ENCODE assay signal across 15 cellular contexts in the genomic region with DNA sequence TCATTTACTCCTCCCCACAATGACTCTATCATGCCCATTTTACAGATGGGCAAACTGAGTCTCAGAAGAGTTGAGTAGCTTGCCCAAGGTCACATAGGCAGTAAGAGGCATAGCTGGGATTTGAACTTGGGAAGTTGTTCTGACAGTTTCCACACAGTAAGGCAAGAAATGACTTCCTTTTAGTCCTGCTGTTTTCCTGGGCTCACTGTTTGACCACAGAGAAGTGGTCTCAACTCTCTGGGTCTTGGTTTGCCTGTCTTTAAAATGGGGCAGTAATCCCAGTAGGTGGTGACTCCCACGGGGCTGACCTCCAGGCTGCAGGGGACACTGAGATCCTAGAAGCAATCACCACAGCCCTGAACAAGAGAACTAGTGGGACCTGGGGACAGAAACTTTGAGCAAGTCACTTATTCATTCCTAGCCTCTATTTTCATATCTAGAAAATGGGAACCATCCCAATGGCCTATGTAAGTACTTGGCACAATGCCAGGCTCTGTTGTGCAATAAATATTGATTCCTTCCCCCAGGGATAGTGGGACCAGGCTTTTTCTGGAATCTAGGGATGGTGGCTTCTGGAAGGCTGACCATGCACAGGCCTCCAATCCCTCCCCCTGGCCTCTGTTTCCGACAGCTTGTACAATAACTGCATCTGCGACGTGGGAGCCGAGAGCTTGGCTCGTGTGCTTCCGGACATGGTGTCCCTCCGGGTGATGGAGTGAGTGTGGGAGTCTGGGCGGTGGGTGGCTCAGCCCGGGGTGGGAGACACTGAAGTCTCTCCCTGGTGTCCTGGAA. TPM values are rescaled to one million over a fixed set of nuclear protein-coding genes. Genes with fewer than 3 reads are reported as not detected.
DNase-seq lines count a peak whose midpoint lies in the region; ATAC-seq and TF ChIP-seq lines count a peak whose summit lies in the region.
"Had no signal": no experiment of that assay in that cellular context is flagged by ENCODE, and none has a peak within 500 bp of the region (broad histone marks: within the 10 kb centered on the region; RNA-seq: fewer than 3 reads in every experiment).

No MANE protein-coding gene starts in this region.

- DNase-seq in T-helper 17 cell, result no peak
- DNase-seq in heart right ventricle, result no peak
- no peak for DNase-seq in psoas muscle
- no peak for DNase-seq in HuH-7 (ENCODE audit: low spot score)
- no peak for DNase-seq in SKM-1 (lab: John Stamatoyannopoulos, UW; ENCODE audit: unreplicated experiment)
- DNase-seq in activated T-cell treated with anti-CD3 and anti-CD28 coated beads, Interleukin-2, amount 50 U/mL, for 72 hours, result no peak
- no peak for DNase-seq in cortex of kidney (lab: John Stamatoyannopoulos, UW)
- DNase-seq: NCI-H187 treated with DMSO at 0.1 percent for 48 hours; SIG-M5; stimulated activated CD4-positive, alpha-beta T cell treated with anti-CD3 and anti-CD28 coated beads, Interleukin-1b, Interleukin-23, amount 100 ng/mL, for 48 hours; stimulated activated CD8-positive, alpha-beta memory T cell treated with anti-CD3 and anti-CD28 coated beads, Interleukin-4, amount 100 ng/mL, for 48 hours; uterus had no signal

- H3K4me2 ChIP-seq in BLaER1, result no peak overlapping the region

- H3K9me3 ChIP-seq in BLaER1, result no peaks in the 10 kb centered on the region
- H3K9me3 ChIP-seq in T-helper 17 cell (ENCODE audit: control insufficient read depth, low read length, poor library complexity, severe bottlenecking), result no peaks in the 10 kb centered on the region
- peaks cover 0 to 7% (median 0%) of the 10 kb centered on the region in 11 donors for H3K9me3 ChIP-seq in heart right ventricle
- H3K9me3 ChIP-seq in psoas muscle, result no peaks in the 10 kb centered on the region
- H3K9me3 ChIP-seq: pancreas, uterus had no signal

- H3K36me3 Mint-ChIP-seq in T-helper 17 cell (ENCODE audit: low read depth), result peaks cover 2% of the 10 kb centered on the region
- peaks cover 0 to 3% of the 10 kb centered on the region in 2 donors for H3K36me3 Mint-ChIP-seq in activated T-cell treated with anti-CD3 and anti-CD28 coated beads, Interleukin-2, amount 50 U/mL, for 72 hours (ENCODE audit: insufficient read depth in 2 of 2)

- H3K27me3 ChIP-seq in BLaER1 (no peaks in the 10 kb centered on the region), heart right ventricle (no peaks in the 10 kb centered on the region), psoas muscle (ENCODE audit: insufficient read depth in 3 of 3, low read length in 2 of 3) (no peaks in the 10 kb centered on the region)
- H3K27me3 ChIP-seq: pancreas, uterus had no signal

- H3K27ac Mint-ChIP-seq in T-helper 17 cell, result peak overlapping the region; percentile 57
- H3K27ac Mint-ChIP-seq in activated T-cell treated with anti-CD3 and anti-CD28 coated beads, Interleukin-2, amount 50 U/mL, for 72 hours, result no peak overlapping the region

- peak overlapping the region; percentile 9; the same call in 1 of the 2 replicates for H3K27ac ChIP-seq in BLaER1
- peak overlapping the region; percentile 25 to 88 (median 75) for H3K27ac ChIP-seq in heart right ventricle
- peak overlapping the region; percentile 91 for H3K27ac ChIP-seq in psoas muscle
- H3K27ac ChIP-seq: pancreas had no signal

- H3K4me1 ChIP-seq in BLaER1 (peaks cover 41% of the 10 kb centered on the region), heart right ventricle (peaks cover 18 to 66% (median 49%) of the 10 kb centered on the region in 9 donors), psoas muscle (peaks cover 47% of the 10 kb centered on the region)

- H3K9ac ChIP-seq in BLaER1, result no peak overlapping the region

- intact Hi-C loops in heart right ventricle (cut with DNase I) (loop anchor here in 2 of 10 donors (5.0 to 10.0 kb wide), 3 partner anchors 94 to 397 kb away; no protein-coding TSS in a partner anchor), psoas muscle (cut with DNase I) (loop anchor here in 1 of 2 donors (2.0 to 5.0 kb wide), 3 partner anchors 181 to 389 kb away; no protein-coding TSS in a partner anchor)

- H3K4me3 ChIP-seq in BLaER1 (no peak overlapping the region), heart right ventricle (no peak overlapping the region), psoas muscle (no peak overlapping the region)
- H3K4me3 ChIP-seq: pancreas, uterus had no signal

- TF ChIP-seq CTCF in heart right ventricle (IDR thresholded peaks at IDR 0.05), result no peak
- TF ChIP-seq CTCF in psoas muscle (IDR thresholded peaks at IDR 0.05), result no peak

- no peak overlapping the region for H3K4me3 Mint-ChIP-seq in T-helper 17 cell
- no peak overlapping the region for H3K4me3 Mint-ChIP-seq in activated T-cell treated with anti-CD3 and anti-CD28 coated beads, Interleukin-2, amount 50 U/mL, for 72 hours

- H4K20me1 ChIP-seq in BLaER1, result peaks cover 82% of the 10 kb centered on the region

- H3K36me3 ChIP-seq in BLaER1 (peaks cover 100% of the 10 kb centered on the region), heart right ventricle (peaks cover 0 to 99% (median 12%) of the 10 kb centered on the region in 9 donors), psoas muscle (ENCODE audit: insufficient read depth in 1 of 2, low read depth in 1 of 2) (peaks cover 0 to 21% of the 10 kb centered on the region in 2 donors)
- H3K36me3 ChIP-seq: uterus had no signal

- peaks cover 2% of the 10 kb centered on the region for H3K4me1 Mint-ChIP-seq in T-helper 17 cell
- H3K4me1 Mint-ChIP-seq in activated T-cell treated with anti-CD3 and anti-CD28 coated beads, Interleukin-2, amount 50 U/mL, for 72 hours (ENCODE audit: low read depth), result peaks cover 2% of the 10 kb centered on the region

- 33 to 55% methylated on average over 10 of the region's 10 CpGs for WGBS in heart right ventricle, 2 donors
- WGBS in psoas muscle, 3 donors, result 17 to 22% (median 18%) methylated on average over 10 of the region's 10 CpGs

- H3K27me3 Mint-ChIP-seq in T-helper 17 cell, result no peaks in the 10 kb centered on the region
- H3K27me3 Mint-ChIP-seq in activated T-cell treated with anti-CD3 and anti-CD28 coated beads, Interleukin-2, amount 50 U/mL, for 72 hours (ENCODE audit: low read depth), result no peaks in the 10 kb centered on the region

- no peak for ATAC-seq in T-helper 17 cell
- ATAC-seq in heart right ventricle, result peak in 4 of 8 donors; percentile 2 to 66 (median 22)
- peak; percentile 6 to 36 (median 15) for ATAC-seq in psoas muscle
- no peak for ATAC-seq in activated T-cell treated with anti-CD3 and anti-CD28 coated beads, Interleukin-2, amount 50 U/mL, for 72 hours (replicated peaks in 1 of 2)
- ATAC-seq: pancreas had no signal

- H3K9me3 Mint-ChIP-seq in activated T-cell treated with anti-CD3 and anti-CD28 coated beads, Interleukin-2, amount 50 U/mL, for 72 hours, result no peaks in the 10 kb centered on the region

RNA-seq across cellular contexts. Expression of a gene that starts 20.5 kb away (rescaled TPM):
- total RNA-seq in T-helper 17 cell, result 10 to 100 TPM; 14.2 to 15.1 TPM
- 100 to 1,000 TPM in 4 of 10 donors, 10 to 100 TPM in 6; 68.8 to 109 (median 81.6) TPM for total RNA-seq in heart right ventricle
- 100 to 1,000 TPM in 1 of 2 donors, 10 to 100 TPM in 1; 91.4 to 104 TPM for polyA plus RNA-seq in heart right ventricle
- 10 to 100 TPM; 71.9 to 95.1 (median 83.1) TPM for total RNA-seq in psoas muscle
- 100 to 1,000 TPM in 2 of 3 donors, 10 to 100 TPM in 1; 98.9 to 122 (median 104) TPM for polyA plus RNA-seq in psoas muscle
- total RNA-seq in activated T-cell treated with anti-CD3 and anti-CD28 coated beads, Interleukin-2, amount 50 U/mL, for 72 hours, result 10 to 100 TPM; 24.4 to 26.7 TPM

RNA-seq across cellular contexts. Expression of a gene that starts 22.6 kb away (rescaled TPM):
- total RNA-seq in T-helper 17 cell (10 to 100 TPM; 31.1 to 32.0 TPM), heart right ventricle (10 to 100 TPM; 17.2 to 30.8 (median 23.2) TPM), psoas muscle (10 to 100 TPM; 18.3 to 24.5 (median 22.4) TPM)
- polyA plus RNA-seq in heart right ventricle (10 to 100 TPM; 12.1 to 16.7 TPM), psoas muscle (10 to 100 TPM; 13.1 to 28.1 (median 15.3) TPM)
- 10 to 100 TPM; 29.9 to 32.3 TPM for total RNA-seq in activated T-cell treated with anti-CD3 and anti-CD28 coated beads, Interleukin-2, amount 50 U/mL, for 72 hours

RNA-seq across cellular contexts. Expression of a gene that starts 44.7 kb away (rescaled TPM):
- total RNA-seq in T-helper 17 cell (10 to 100 TPM in 1 of 2 donors, 1 to 10 TPM in 1; 9.7 to 25.3 TPM), heart right ventricle (10 to 100 TPM in 3 of 10 donors, 1 to 10 TPM in 7; 5.1 to 50.8 (median 8.7) TPM), psoas muscle (10 to 100 TPM in 1 of 4 donors, 1 to 10 TPM in 3; 2.9 to 13.8 (median 5.2) TPM)
- polyA plus RNA-seq in heart right ventricle (10 to 100 TPM in 1 of 2 donors, 1 to 10 TPM in 1; 2.1 to 25.3 TPM), psoas muscle (10 to 100 TPM in 1 of 3 donors, 1 to 10 TPM in 2; 2.3 to 15.3 (median 4.1) TPM)
- total RNA-seq in activated T-cell treated with anti-CD3 and anti-CD28 coated beads, Interleukin-2, amount 50 U/mL, for 72 hours, result 1 to 10 TPM; 3.1 to 7.2 TPM
- total RNA-seq: endothelial cell of umbilical vein had no signal
- polyA plus RNA-seq: endothelial cell of umbilical vein had no signal

Comparison
In these comparisons a context has a peak if more than half of its experiments do, and no peak if none do; other contexts are left out.
1. H3K27ac ChIP-seq: peak in every context shown above with its lines; median percentile 91 in psoas muscle; 75 in heart right ventricle; 9 in BLaER1.
2. ATAC-seq: peak in psoas muscle (4 of 4); none in T-helper 17 cell (single experiment) and activated T-cell treated with anti-CD3 and anti-CD28 coated beads, Interleukin-2, amount 50 U/mL, for 72 hours (0 of 2).